ENCODE assay signal across 1 cellular context in genomic region chr12:57744777-57745484, GRCh38.
A peak's percentile ranks its signal among the peaks of the same experiment; 100 is the strongest.
TF ChIP-seq lines count a peak whose summit lies in the region.

TSPAN31 (plus strand) TSS chr12:57745039; CDS start chr12:57745155, 116 bp downstream.

TF ChIP-seq in K562, 482 proteins besides CTCF, POLR2A, EP300 and RAD21 (continued from another document and continues in another):
- TF ChIP-seq MLX (CRISPR knock-in tag; conservative IDR thresholded peaks at IDR 0.05) (peak in 1 of 2 experiments; percentile 20; a peak in 1 of 4 replicates), NKRF (IDR thresholded peaks at IDR 0.05; ENCODE audit: borderline replicate concordance) (peak; percentile 71; the same call in 1 of the 2 replicates), VEZF1 (CRISPR knock-in tag; IDR thresholded peaks at IDR 0.05) (peak; percentile 64; the same call in 1 of the 2 replicates), MCM2 (IDR thresholded peaks at IDR 0.05; ENCODE audit: low read depth) (no peak), CEBPG (CRISPR knock-in tag; IDR thresholded peaks at IDR 0.05) (peak; percentile 50; the same call in 1 of the 2 replicates), CEBPG (tag; conservative IDR thresholded peaks at IDR 0.05 in 1 of 2, IDR thresholded peaks at IDR 0.05 in 1 of 2) (peak; percentile 83 to 93), FOSL1 (tag; conservative IDR thresholded peaks at IDR 0.05) (peak; percentile 58; the same call in 1 of the 2 replicates), NFRKB (IDR thresholded peaks at IDR 0.05; ENCODE audit: low read depth) (peak; percentile 64; the same call in 1 of the 2 replicates), CEBPZ (IDR thresholded peaks at IDR 0.05; ENCODE audit: borderline replicate concordance, low read depth, low read length) (peak; percentile 49; the same call in 1 of the 2 replicates), RBFOX2 (IDR thresholded peaks at IDR 0.05; ENCODE audit: low read depth, low read length) (peak; percentile 70), PKNOX1 (IDR thresholded peaks at IDR 0.05) (peak; percentile 99), KAT7 (CRISPR knock-in tag; IDR thresholded peaks at IDR 0.05; ENCODE audit: borderline replicate concordance) (peak; percentile 72; the same call in 1 of the 2 replicates), LEF1 (IDR thresholded peaks at IDR 0.05) (no peak), EP400 (IDR thresholded peaks at IDR 0.05) (peak; percentile 41), ZNF780A (CRISPR knock-in tag; IDR thresholded peaks at IDR 0.05) (no peak; the same call in 1 of the 2 replicates), ZNF431 (CRISPR knock-in tag; IDR thresholded peaks at IDR 0.05) (no peak), PHF8 (IDR thresholded peaks at IDR 0.05; ENCODE audit: borderline replicate concordance, low read length) (peak; percentile 65; the same call in 1 of the 2 replicates), SUPT5H (IDR thresholded peaks at IDR 0.05) (peak; percentile 80), ZBTB40 (IDR thresholded peaks at IDR 0.05) (peak; percentile 89), ZBTB40 (CRISPR knock-in tag; IDR thresholded peaks at IDR 0.05) (no peak), SMARCE1 (IDR thresholded peaks at IDR 0.05) (no peak), ZFPM2 (CRISPR knock-in tag; IDR thresholded peaks at IDR 0.05) (0 out of 2 replicates have a peak, but pooled peaks have one; percentile 33), ATF3 (IDR thresholded peaks at IDR 0.05) (peak; percentile 99), ATF3 (CRISPR knock-in tag; conservative IDR thresholded peaks at IDR 0.05) (no peak), POLR2G (IDR thresholded peaks at IDR 0.05; ENCODE audit: low read depth, low read length) (peak; percentile 74), ZBTB12 (CRISPR knock-in tag; IDR thresholded peaks at IDR 0.05) (peak; percentile 8; the same call in 1 of the 2 replicates), MBD2 (IDR thresholded peaks at IDR 0.05; ENCODE audit: borderline replicate concordance, low read depth) (peak; percentile 94), NBN (IDR thresholded peaks at IDR 0.05; ENCODE audit: low read depth) (0 out of 2 replicates have a peak, but pooled peaks have one; percentile 47), PBX2 (CRISPR knock-in tag; IDR thresholded peaks at IDR 0.05; ENCODE audit: low read depth) (peak; percentile 92), PBX2 (tag; conservative IDR thresholded peaks at IDR 0.05; ENCODE audit: low read depth) (peak; percentile 98), PHB (CRISPR knock-in tag; IDR thresholded peaks at IDR 0.05) (0 out of 2 replicates have a peak, but pooled peaks have one; percentile 13), WHSC1 (IDR thresholded peaks at IDR 0.05; ENCODE audit: low read length) (no peak)
